In the genomic region with DNA sequence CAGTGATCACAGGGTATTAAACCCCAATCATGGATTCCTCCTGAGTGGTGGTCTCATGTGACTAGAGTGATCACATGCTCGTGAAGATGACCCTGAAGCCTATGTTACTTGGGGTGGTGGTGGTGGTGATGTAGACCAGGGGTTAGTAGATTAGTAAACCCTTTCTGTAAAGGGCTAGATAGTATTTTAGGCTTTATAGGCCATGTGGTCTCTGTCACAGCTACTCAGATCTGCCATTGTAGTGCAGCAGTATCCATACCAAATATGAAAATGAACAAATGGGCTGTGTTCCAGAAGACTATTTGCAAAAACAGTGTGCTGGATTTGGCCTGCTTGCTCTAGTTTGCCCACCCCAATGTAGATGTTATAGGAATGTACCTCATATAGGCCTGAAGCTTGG, we compare ENCODE assay signal across 1 cellular context.
TF ChIP-seq lines count a peak whose summit lies in the region.

No MANE protein-coding gene starts in this region.

TF ChIP-seq in SK-N-SH, 30 proteins besides CTCF, POLR2A, EP300 and RAD21 (continued from another document):
- TF ChIP-seq, protein P1, sequence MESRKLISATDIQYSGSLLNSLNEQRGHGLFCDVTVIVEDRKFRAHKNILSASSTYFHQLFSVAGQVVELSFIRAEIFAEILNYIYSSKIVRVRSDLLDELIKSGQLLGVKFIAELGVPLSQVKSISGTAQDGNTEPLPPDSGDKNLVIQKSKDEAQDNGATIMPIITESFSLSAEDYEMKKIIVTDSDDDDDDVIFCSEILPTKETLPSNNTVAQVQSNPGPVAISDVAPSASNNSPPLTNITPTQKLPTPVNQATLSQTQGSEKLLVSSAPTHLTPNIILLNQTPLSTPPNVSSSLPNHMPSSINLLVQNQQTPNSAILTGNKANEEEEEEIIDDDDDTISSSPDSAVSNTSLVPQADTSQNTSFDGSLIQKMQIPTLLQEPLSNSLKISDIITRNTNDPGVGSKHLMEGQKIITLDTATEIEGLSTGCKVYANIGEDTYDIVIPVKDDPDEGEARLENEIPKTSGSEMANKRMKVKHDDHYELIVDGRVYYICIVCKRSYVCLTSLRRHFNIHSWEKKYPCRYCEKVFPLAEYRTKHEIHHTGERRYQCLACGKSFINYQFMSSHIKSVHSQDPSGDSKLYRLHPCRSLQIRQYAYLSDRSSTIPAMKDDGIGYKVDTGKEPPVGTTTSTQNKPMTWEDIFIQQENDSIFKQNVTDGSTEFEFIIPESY (IDR thresholded peaks at IDR 0.05; ENCODE audit: borderline replicate concordance, low read depth) = no peak
- no peak for TF ChIP-seq RFX5 (IDR thresholded peaks at IDR 0.05; ENCODE audit: low read length)
- no peak for TF ChIP-seq TEAD4 (IDR thresholded peaks at IDR 0.05; ENCODE audit: borderline replicate concordance, insufficient read depth)
